Comparison of ENCODE assay signal across 12 cellular contexts in genomic region chr9:95124582-95125359, GRCh38.
DNase-seq lines count a peak whose midpoint lies in the region; TF ChIP-seq lines count a peak whose summit lies in the region.
"Had no signal": no experiment of that assay in that cellular context is flagged by ENCODE, and none has a peak within 500 bp of the region (broad histone marks: within the 10 kb centered on the region; RNA-seq: fewer than 3 reads in every experiment).

No MANE protein-coding gene starts in this region.

- H3K27ac Mint-ChIP-seq in activated T-helper 2 cell treated with anti-CD3 and anti-CD28 coated beads, Interferon-gamma antibody, Interleukin-2, Interleukin-4, amounts not matched to agents 10 μg/mL and 5 μg/mL and 100 μg/mL, durations not matched to agents 14 hours and 24 hours and 36 hours = no peak overlapping the region

- no peaks in the 10 kb centered on the region for H3K9me3 Mint-ChIP-seq in activated T-helper 2 cell treated with anti-CD3 and anti-CD28 coated beads, Interferon-gamma antibody, Interleukin-2, Interleukin-4, amounts not matched to agents 10 μg/mL and 5 μg/mL and 100 μg/mL, durations not matched to agents 14 hours and 24 hours and 36 hours

- in situ Hi-C loops in HAP-1 (cut with MboI; ENCODE audit: low sequenced_read_pairs) = loop anchor here (5.0 kb wide), 2 partner anchors 342 to 442 kb away; no protein-coding TSS in a partner anchor
- in situ Hi-C loops in transverse colon (cut with MboI; ENCODE audit: low pct_ligation_motif_present in 1 of 4, low pct_unique_long_range_greater_than_20kb in 1 of 4, low sequenced_read_pairs in 3 of 4) = loop anchor here (5.0 to 25.0 kb wide), 4 partner anchors 337 to 442 kb away; no protein-coding TSS in a partner anchor

- WGBS in liver = 85% methylated on average over 9 of the region's 9 CpGs
- WGBS in transverse colon (ENCODE audit: low coverage in 1 of 2), 2 donors = 81 to 90% methylated on average over 4 to 9 of the region's 9 CpGs

- TF ChIP-seq EP300 in transverse colon (IDR thresholded peaks at IDR 0.05; ENCODE audit: low read depth) = no peak

- H3K4me1 ChIP-seq in liver (ENCODE audit: control insufficient read depth in 4 of 4, insufficient read depth in 4 of 4, low read length in 3 of 4) (peaks cover 0 to 13% (median 4%) of the 10 kb centered on the region in 4 donors), HAP-1 (no peaks in the 10 kb centered on the region), transverse colon (peaks cover 0 to 7% (median 2%) of the 10 kb centered on the region in 4 donors)

- H3K4me1 Mint-ChIP-seq in activated T-helper 2 cell treated with anti-CD3 and anti-CD28 coated beads, Interferon-gamma antibody, Interleukin-2, Interleukin-4, amounts not matched to agents 10 μg/mL and 5 μg/mL and 100 μg/mL, durations not matched to agents 14 hours and 24 hours and 36 hours (ENCODE audit: low read depth) = peaks cover 8% of the 10 kb centered on the region

- TF ChIP-seq RAD21 in liver (IDR thresholded peaks at IDR 0.05) = no peak

- H3K4me3 Mint-ChIP-seq in activated T-helper 2 cell treated with anti-CD3 and anti-CD28 coated beads, Interferon-gamma antibody, Interleukin-2, Interleukin-4, amounts not matched to agents 10 μg/mL and 5 μg/mL and 100 μg/mL, durations not matched to agents 14 hours and 24 hours and 36 hours (ENCODE audit: low read depth) = no peak overlapping the region

- H3K27me3 Mint-ChIP-seq in activated T-helper 2 cell treated with anti-CD3 and anti-CD28 coated beads, Interferon-gamma antibody, Interleukin-2, Interleukin-4, amounts not matched to agents 10 μg/mL and 5 μg/mL and 100 μg/mL, durations not matched to agents 14 hours and 24 hours and 36 hours (ENCODE audit: low read depth) = no peaks in the 10 kb centered on the region

- TF ChIP-seq POLR2A in NB4 (IDR thresholded peaks at IDR 0.05; ENCODE audit: extremely low read depth, insufficient read length) (no peak), transverse colon (IDR thresholded peaks at IDR 0.05) (no peak)

- H3K27ac ChIP-seq in C4-2B = no peak overlapping the region
- no peak overlapping the region for H3K27ac ChIP-seq in liver (ENCODE audit: low read depth in 1 of 2, low read length in 2 of 2)
- H3K27ac ChIP-seq in transverse colon = no peak overlapping the region
- H3K27ac ChIP-seq: HL-60 had no signal

- no peak overlapping the region for H3K9ac ChIP-seq in liver (ENCODE audit: low read depth in 1 of 2, low read length in 2 of 2)

- TF ChIP-seq CTCF in C4-2B (conservative IDR thresholded peaks at IDR 0.05) = peak; percentile 28
- peak; percentile 16 for TF ChIP-seq CTCF in NB4 (IDR thresholded peaks at IDR 0.05; ENCODE audit: low read depth, low read length)
- peak; percentile 27 for TF ChIP-seq CTCF in cardiac fibroblast (IDR thresholded peaks at IDR 0.05; ENCODE audit: low read depth, low read length)
- peak; percentile 20 for TF ChIP-seq CTCF in liver (IDR thresholded peaks at IDR 0.05; ENCODE audit: low read depth, low read length, missing input control)
- peak in 1 of 5 experiments; percentile 14 for TF ChIP-seq CTCF in transverse colon (IDR thresholded peaks at IDR 0.05)

- H3K9me3 ChIP-seq in liver (ENCODE audit: control insufficient read depth in 4 of 4, low read length in 3 of 4) (no peaks in the 10 kb centered on the region), HAP-1 (no peaks in the 10 kb centered on the region), transverse colon (no peaks in the 10 kb centered on the region)
- H3K9me3 ChIP-seq: sigmoid colon had no signal

- DNase-seq in NB4 (ENCODE audit: low read depth) (no peak), cardiac fibroblast (ENCODE audit: low read depth in 2 of 2) (no peak), HAP-1 (ENCODE audit: low spot score in 2 of 2) (no peak), transverse colon (no peak)
- DNase-seq in activated T-helper 2 cell treated with anti-CD3 and anti-CD28 coated beads, Interferon-gamma antibody, Interleukin-2, Interleukin-4, amounts not matched to agents 10 μg/mL and 5 μg/mL and 100 μg/mL, durations not matched to agents 14 hours and 24 hours and 36 hours (ENCODE audit: low spot score) = no peak
- DNase-seq in activated CD4-positive, alpha-beta T cell treated with anti-CD3 and anti-CD28 coated beads, Interleukin-2, amount 50 U/mL, for 4 hours = no peak
- DNase-seq: activated CD8-positive, alpha-beta memory T cell treated with anti-CD3 and anti-CD28 coated beads, Interleukin-2, amount 50 U/mL, for 4 hours; NCI-H1694 had no signal

- peaks cover 2% of the 10 kb centered on the region for H3K36me3 Mint-ChIP-seq in activated T-helper 2 cell treated with anti-CD3 and anti-CD28 coated beads, Interferon-gamma antibody, Interleukin-2, Interleukin-4, amounts not matched to agents 10 μg/mL and 5 μg/mL and 100 μg/mL, durations not matched to agents 14 hours and 24 hours and 36 hours (ENCODE audit: low read depth)

- H3K4me3 ChIP-seq in NB4 (ENCODE audit: low read depth, low read length) = no peak overlapping the region
- H3K4me3 ChIP-seq in cardiac fibroblast (replicated peaks in 1 of 2; ENCODE audit: low read depth in 2 of 2, low read length in 2 of 2) = no peak overlapping the region
- no peak overlapping the region for H3K4me3 ChIP-seq in liver (ENCODE audit: low read depth in 1 of 3, low read length in 3 of 3)
- H3K4me3 ChIP-seq in HAP-1 = no peak overlapping the region
- H3K4me3 ChIP-seq in transverse colon = no peak overlapping the region
- H3K4me3 ChIP-seq: sigmoid colon had no signal

- intact Hi-C loops in activated T-helper 2 cell treated with anti-CD3 and anti-CD28 coated beads, Interferon-gamma antibody, Interleukin-2, Interleukin-4, amounts not matched to agents 10 μg/mL and 5 μg/mL and 100 μg/mL, durations not matched to agents 14 hours and 24 hours and 36 hours (cut with micrococcal nuclease) = no loop called here
- intact Hi-C loops in transverse colon (cut with DNase I; ENCODE audit: low total_unique reads) = loop anchor here (5.0 kb wide), 1 partner anchor 342 kb away; no protein-coding TSS in a partner anchor

- peaks cover 6 to 39% (median 26%) of the 10 kb centered on the region in 4 donors for H3K36me3 ChIP-seq in liver (ENCODE audit: control insufficient read depth in 4 of 4, insufficient read depth in 3 of 4, low read depth in 1 of 4, low read length in 3 of 4)
- H3K36me3 ChIP-seq in HAP-1 (replicated peaks) = no peaks in the 10 kb centered on the region
- H3K36me3 ChIP-seq in transverse colon = no peaks in the 10 kb centered on the region
- H3K36me3 ChIP-seq: sigmoid colon had no signal

- H3K27me3 ChIP-seq in liver (ENCODE audit: control insufficient read depth in 4 of 4, insufficient read depth in 4 of 4, low read length in 3 of 4) = no peaks in the 10 kb centered on the region
- no peaks in the 10 kb centered on the region for H3K27me3 ChIP-seq in HAP-1 (ENCODE audit: low read depth)
- H3K27me3 ChIP-seq in transverse colon = no peaks in the 10 kb centered on the region
- H3K27me3 ChIP-seq: sigmoid colon had no signal

TF ChIP-seq in liver, 16 proteins besides CTCF, POLR2A, EP300 and RAD21 (continues in another document):
- TF ChIP-seq ZBTB33 (IDR thresholded peaks at IDR 0.05) = no peak
- no peak for TF ChIP-seq MAX (IDR thresholded peaks at IDR 0.05)
- TF ChIP-seq HNF4A (conservative IDR thresholded peaks at IDR 0.05) = no peak
- TF ChIP-seq REST (IDR thresholded peaks at IDR 0.05) = no peak
- no peak for TF ChIP-seq ATF3 (IDR thresholded peaks at IDR 0.05)
- TF ChIP-seq JUND (IDR thresholded peaks at IDR 0.05) = no peak
- no peak for TF ChIP-seq FOXA2 (IDR thresholded peaks at IDR 0.05)
